Comparison of ENCODE assay signal across 10 cellular contexts in genomic region chr5:113569396-113569795, GRCh38.
"Had no signal": no experiment of that assay in that cellular context is flagged by ENCODE, and none has a peak within 500 bp of the region (broad histone marks: within the 10 kb centered on the region; RNA-seq: fewer than 3 reads in every experiment).

No MANE protein-coding gene starts in this region.

- DNase-seq: GM23248, GOT3, H7, KBM-7 had no signal

- FAIRE-seq: HepG2 had no signal

- H3K4me3 ChIP-seq: GM23248, HAP-1 had no signal

- H3K27ac ChIP-seq: GM23248, HL-60, KMS-11 had no signal

- H3K9me3 ChIP-seq: HAP-1 had no signal

- H3K9ac ChIP-seq: GM23248, KMS-11 had no signal

- H3K4me3 Mint-ChIP-seq: IgD-negative memory B cell had no signal

- H2AFZ ChIP-seq: GM23248 had no signal

- ATAC-seq: HCT116, HepG2 had no signal

- H3K27me3 Mint-ChIP-seq: IgD-negative memory B cell had no signal

- H3K4me2 ChIP-seq: KMS-11 had no signal
